ENCODE assay signal across 1 cellular context in genomic region chr4:26866781-26867180, GRCh38.
TF ChIP-seq lines count a peak whose summit lies in the region.

No MANE protein-coding gene starts in this region.

TF ChIP-seq in GM23338, 12 proteins besides CTCF, POLR2A, EP300 and RAD21 (continued from another document):
- no peak for TF ChIP-seq ZNF462 (CRISPR knock-in tag; IDR thresholded peaks at IDR 0.05)
- no peak for TF ChIP-seq STAT1 (IDR thresholded peaks at IDR 0.05; ENCODE audit: unreplicated experiment)
- TF ChIP-seq ETS1 (IDR thresholded peaks at IDR 0.05), result no peak
- no peak for TF ChIP-seq JUNB (IDR thresholded peaks at IDR 0.05; ENCODE audit: unreplicated experiment)
